1 cellular context compared by ENCODE assay signal in the genomic region with DNA sequence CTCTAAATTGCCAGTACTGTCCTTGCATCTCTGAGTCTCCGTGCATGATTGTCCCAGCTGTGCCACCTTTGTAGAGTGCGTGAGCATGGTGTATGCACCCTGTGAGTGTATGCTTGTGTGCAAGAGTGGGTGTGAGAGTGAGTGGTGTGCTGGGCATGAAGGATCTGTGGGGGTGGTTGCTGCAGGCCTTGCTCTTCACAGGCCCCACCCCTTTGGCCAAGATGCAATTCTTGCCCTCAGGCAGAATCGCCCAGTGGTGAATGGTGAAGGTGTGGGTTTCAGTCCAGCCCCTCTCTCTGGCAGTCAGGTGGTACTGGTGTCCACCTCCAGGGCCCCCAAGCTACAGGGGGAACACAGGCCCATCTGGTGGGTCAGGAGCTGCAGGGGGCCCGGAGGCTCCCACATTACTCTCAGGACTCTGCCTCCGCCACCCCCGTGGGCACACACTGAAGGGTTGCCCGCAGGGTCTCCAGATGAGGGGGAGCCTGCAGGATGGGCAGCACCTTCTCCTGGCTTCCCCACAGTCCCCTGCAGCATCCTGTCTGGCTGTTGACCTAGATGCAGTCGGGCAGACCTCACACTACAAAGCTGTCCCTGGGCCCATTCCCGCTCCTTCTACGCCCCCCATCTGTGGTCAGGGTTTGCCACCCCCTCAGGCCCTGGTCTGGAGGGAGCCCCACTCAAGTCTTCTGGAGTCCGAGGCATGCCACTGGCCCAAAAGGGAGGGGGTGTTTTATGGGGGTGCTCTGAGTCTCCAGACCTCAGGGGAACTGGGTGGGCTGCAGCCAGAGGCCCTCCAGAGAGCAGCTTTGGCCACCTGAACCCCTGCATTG.
TF ChIP-seq lines count a peak whose summit lies in the region.

No MANE protein-coding gene starts in this region.

TF ChIP-seq in HEK293, 187 proteins besides CTCF, POLR2A, EP300 and RAD21:
- TF ChIP-seq MEIS1 (CRISPR knock-in tag; IDR thresholded peaks at IDR 0.05; ENCODE audit: borderline replicate concordance) (no peak), ZFHX2 (tag by site-specific recombination; conservative IDR thresholded peaks at IDR 0.05) (0 out of 2 replicates have a peak, but pooled peaks have one; percentile 47), EGR2 (tag by site-specific recombination; IDR thresholded peaks at IDR 0.05; ENCODE audit: low read depth) (peak; percentile 35)
- TF ChIP-seq, protein P1, sequence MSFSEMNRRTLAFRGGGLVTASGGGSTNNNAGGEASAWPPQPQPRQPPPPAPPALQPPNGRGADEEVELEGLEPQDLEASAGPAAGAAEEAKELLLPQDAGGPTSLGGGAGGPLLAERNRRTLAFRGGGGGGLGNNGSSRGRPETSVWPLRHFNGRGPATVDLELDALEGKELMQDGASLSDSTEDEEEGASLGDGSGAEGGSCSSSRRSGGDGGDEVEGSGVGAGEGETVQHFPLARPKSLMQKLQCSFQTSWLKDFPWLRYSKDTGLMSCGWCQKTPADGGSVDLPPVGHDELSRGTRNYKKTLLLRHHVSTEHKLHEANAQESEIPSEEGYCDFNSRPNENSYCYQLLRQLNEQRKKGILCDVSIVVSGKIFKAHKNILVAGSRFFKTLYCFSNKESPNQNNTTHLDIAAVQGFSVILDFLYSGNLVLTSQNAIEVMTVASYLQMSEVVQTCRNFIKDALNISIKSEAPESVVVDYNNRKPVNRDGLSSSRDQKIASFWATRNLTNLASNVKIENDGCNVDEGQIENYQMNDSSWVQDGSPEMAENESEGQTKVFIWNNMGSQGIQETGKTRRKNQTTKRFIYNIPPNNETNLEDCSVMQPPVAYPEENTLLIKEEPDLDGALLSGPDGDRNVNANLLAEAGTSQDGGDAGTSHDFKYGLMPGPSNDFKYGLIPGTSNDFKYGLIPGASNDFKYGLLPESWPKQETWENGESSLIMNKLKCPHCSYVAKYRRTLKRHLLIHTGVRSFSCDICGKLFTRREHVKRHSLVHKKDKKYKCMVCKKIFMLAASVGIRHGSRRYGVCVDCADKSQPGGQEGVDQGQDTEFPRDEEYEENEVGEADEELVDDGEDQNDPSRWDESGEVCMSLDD (tag by site-specific recombination; IDR thresholded peaks at IDR 0.05): no peak
- TF ChIP-seq, protein P2, sequence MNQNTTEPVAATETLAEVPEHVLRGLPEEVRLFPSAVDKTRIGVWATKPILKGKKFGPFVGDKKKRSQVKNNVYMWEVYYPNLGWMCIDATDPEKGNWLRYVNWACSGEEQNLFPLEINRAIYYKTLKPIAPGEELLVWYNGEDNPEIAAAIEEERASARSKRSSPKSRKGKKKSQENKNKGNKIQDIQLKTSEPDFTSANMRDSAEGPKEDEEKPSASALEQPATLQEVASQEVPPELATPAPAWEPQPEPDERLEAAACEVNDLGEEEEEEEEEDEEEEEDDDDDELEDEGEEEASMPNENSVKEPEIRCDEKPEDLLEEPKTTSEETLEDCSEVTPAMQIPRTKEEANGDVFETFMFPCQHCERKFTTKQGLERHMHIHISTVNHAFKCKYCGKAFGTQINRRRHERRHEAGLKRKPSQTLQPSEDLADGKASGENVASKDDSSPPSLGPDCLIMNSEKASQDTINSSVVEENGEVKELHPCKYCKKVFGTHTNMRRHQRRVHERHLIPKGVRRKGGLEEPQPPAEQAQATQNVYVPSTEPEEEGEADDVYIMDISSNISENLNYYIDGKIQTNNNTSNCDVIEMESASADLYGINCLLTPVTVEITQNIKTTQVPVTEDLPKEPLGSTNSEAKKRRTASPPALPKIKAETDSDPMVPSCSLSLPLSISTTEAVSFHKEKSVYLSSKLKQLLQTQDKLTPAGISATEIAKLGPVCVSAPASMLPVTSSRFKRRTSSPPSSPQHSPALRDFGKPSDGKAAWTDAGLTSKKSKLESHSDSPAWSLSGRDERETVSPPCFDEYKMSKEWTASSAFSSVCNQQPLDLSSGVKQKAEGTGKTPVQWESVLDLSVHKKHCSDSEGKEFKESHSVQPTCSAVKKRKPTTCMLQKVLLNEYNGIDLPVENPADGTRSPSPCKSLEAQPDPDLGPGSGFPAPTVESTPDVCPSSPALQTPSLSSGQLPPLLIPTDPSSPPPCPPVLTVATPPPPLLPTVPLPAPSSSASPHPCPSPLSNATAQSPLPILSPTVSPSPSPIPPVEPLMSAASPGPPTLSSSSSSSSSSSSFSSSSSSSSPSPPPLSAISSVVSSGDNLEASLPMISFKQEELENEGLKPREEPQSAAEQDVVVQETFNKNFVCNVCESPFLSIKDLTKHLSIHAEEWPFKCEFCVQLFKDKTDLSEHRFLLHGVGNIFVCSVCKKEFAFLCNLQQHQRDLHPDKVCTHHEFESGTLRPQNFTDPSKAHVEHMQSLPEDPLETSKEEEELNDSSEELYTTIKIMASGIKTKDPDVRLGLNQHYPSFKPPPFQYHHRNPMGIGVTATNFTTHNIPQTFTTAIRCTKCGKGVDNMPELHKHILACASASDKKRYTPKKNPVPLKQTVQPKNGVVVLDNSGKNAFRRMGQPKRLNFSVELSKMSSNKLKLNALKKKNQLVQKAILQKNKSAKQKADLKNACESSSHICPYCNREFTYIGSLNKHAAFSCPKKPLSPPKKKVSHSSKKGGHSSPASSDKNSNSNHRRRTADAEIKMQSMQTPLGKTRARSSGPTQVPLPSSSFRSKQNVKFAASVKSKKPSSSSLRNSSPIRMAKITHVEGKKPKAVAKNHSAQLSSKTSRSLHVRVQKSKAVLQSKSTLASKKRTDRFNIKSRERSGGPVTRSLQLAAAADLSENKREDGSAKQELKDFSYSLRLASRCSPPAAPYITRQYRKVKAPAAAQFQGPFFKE (tag by site-specific recombination; IDR thresholded peaks at IDR 0.05; ENCODE audit: borderline replicate concordance): no peak
TF ChIP-seq in HEK293: peak in this region for 2.
